Comparison of ENCODE assay signal across 2 cellular contexts in genomic region chr14:39168591-39168990, GRCh38.
TF ChIP-seq lines count a peak whose summit lies in the region.

No MANE protein-coding gene starts in this region.

TF ChIP-seq in SK-N-SH, 30 proteins besides CTCF, POLR2A, EP300 and RAD21 (continued from another document):
- TF ChIP-seq IRF3 (IDR thresholded peaks at IDR 0.05; ENCODE audit: low read depth, low read length) (no peak), GATA2 (CRISPR knock-in tag; IDR thresholded peaks at IDR 0.05) (no peak)

TF ChIP-seq in SK-N-SH treated with all-trans-retinoic acid at 6 μM for 48 hours, 23 proteins besides CTCF, POLR2A, EP300 and RAD21 (continued from another document):
- TF ChIP-seq CREB5 (CRISPR knock-in tag; IDR thresholded peaks at IDR 0.05; ENCODE audit: low read depth) = no peak
- TF ChIP-seq ZNF565 (CRISPR knock-in tag; conservative IDR thresholded peaks at IDR 0.05; ENCODE audit: low read depth) = no peak
- no peak for TF ChIP-seq ZNF8 (CRISPR knock-in tag; IDR thresholded peaks at IDR 0.05)
- TF ChIP-seq POU6F1 (CRISPR knock-in tag; IDR thresholded peaks at IDR 0.05; ENCODE audit: borderline replicate concordance, low read depth) = no peak
- no peak for TF ChIP-seq TCF4 (CRISPR knock-in tag; IDR thresholded peaks at IDR 0.05; ENCODE audit: borderline replicate concordance)
- TF ChIP-seq BACH2 (CRISPR knock-in tag; IDR thresholded peaks at IDR 0.05; ENCODE audit: borderline replicate concordance) = no peak
- no peak for TF ChIP-seq ESRRG (CRISPR knock-in tag; IDR thresholded peaks at IDR 0.05)
- TF ChIP-seq SNAI2 (CRISPR knock-in tag; IDR thresholded peaks at IDR 0.05) = no peak
